ENCODE assay signal across 10 cellular contexts in the genomic region with DNA sequence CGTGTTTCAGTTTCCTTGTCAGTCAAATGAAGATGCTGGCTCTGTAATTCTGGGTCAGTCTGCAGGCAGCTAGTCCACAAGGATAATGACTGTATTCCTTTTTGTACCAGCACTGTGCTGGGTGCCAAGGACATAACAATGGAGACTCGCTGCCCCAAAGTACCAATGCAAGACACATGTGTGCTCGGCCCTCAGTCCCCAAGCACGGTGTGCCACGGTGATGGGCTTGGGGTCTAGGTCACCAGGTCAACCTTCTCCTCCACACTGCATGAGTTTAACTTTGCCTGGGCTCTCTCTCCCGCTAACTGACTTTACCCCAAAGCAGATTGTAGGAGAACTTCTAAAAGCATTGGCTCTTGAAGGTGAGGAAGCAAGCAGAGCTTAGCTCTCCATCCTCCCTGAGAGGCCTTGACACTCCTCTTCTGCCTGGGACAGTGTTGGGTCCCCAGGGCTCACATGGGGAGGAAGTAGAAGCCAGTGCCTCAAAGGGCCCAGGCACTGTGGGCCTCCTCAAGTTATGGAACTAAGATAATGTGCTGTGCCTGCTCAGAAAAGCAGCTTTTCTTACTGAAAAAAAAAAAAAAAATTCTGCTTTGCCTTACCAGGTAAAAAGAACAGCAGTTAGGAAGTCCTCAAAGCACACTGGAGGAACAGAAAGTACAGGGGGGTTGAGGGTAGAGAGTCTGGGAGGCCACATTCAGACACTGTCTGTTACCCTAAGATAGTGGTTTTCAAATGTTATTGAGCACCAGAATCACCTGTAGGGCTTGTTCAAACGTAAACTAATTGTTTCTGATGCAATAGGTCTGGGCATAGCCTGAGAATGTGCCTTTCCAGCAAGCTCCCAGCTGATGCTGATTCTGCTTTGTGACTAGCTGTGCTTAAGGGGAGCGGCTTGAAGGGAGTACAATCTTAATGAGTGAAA.
DNase-seq lines count a peak whose midpoint lies in the region; ATAC-seq, FAIRE-seq and TF ChIP-seq lines count a peak whose summit lies in the region.
"Had no signal": no experiment of that assay in that cellular context is flagged by ENCODE, and none has a peak within 500 bp of the region (broad histone marks: within the 10 kb centered on the region; RNA-seq: fewer than 3 reads in every experiment).

No MANE protein-coding gene starts in this region.

- H2BK15ac ChIP-seq in mesendoderm (replicated peaks; ENCODE audit: low read depth): no peak overlapping the region

- H3K9me3 ChIP-seq in SU-DHL-6 (ENCODE audit: insufficient read depth, low read length): no peaks in the 10 kb centered on the region
- H3K9me3 ChIP-seq in HAP-1: no peaks in the 10 kb centered on the region

- H3K79me2 ChIP-seq in SU-DHL-6 (ENCODE audit: insufficient read depth, low read length) (peaks cover 4% of the 10 kb centered on the region; the same call in 1 of the 2 replicates), mesendoderm (ENCODE audit: control insufficient read depth, insufficient read depth, low read length) (no peaks in the 10 kb centered on the region)

- H3K27ac ChIP-seq in SU-DHL-6 (ENCODE audit: low read depth, low read length) (peak overlapping the region; percentile 99), mesendoderm (ENCODE audit: low read depth, low read length) (no peak overlapping the region)

- H2AFZ ChIP-seq in SU-DHL-6 (ENCODE audit: low read depth, low read length, severe bottlenecking): no peak overlapping the region

- H3K4me3 ChIP-seq in SU-DHL-6 (ENCODE audit: insufficient read depth, low read length, poor library complexity, severe bottlenecking) (peak overlapping the region; percentile 10), mesendoderm (ENCODE audit: low read length) (no peak overlapping the region), HAP-1 (no peak overlapping the region)

- no peak overlapping the region for H3K18ac ChIP-seq in mesendoderm (ENCODE audit: low read length)

- H3F3A ChIP-seq in SU-DHL-6 (ENCODE audit: insufficient read depth): peaks cover 84% of the 10 kb centered on the region

- no peak overlapping the region for H4K5ac ChIP-seq in mesendoderm (ENCODE audit: low read length)

- no peak overlapping the region for H3K56ac ChIP-seq in mesendoderm (ENCODE audit: low read length)

- peak; percentile 83 for FAIRE-seq in GM12891 (lab: Jason Lieb, UNC)
- FAIRE-seq: urothelium cell line had no signal

- TF ChIP-seq POLR2A in GM12891 (IDR thresholded peaks at IDR 0.05; ENCODE audit: low read depth, low read length): no peak

- WGBS in mesendoderm (ENCODE audit: extremely low coverage, insufficient coverage, low lambda C conversion rate): no CpG with 5 or more reads among the region's 8 CpGs

- H4K20me1 ChIP-seq in SU-DHL-6 (ENCODE audit: low read depth, low read length): no peaks in the 10 kb centered on the region

- ATAC-seq in GM19351 (IDR thresholded peaks at IDR 0.05; ENCODE audit: unreplicated experiment) (peak; percentile 71), HG02938 (IDR thresholded peaks at IDR 0.05; ENCODE audit: unreplicated experiment) (peak; percentile 58)

- no peaks in the 10 kb centered on the region for H3K27me3 ChIP-seq in SU-DHL-6 (ENCODE audit: low read length)
- no peaks in the 10 kb centered on the region for H3K27me3 ChIP-seq in mesendoderm (ENCODE audit: insufficient read depth, low read length, poor library complexity)
- peaks cover 7% of the 10 kb centered on the region; the same call in 1 of the 2 replicates for H3K27me3 ChIP-seq in HAP-1 (ENCODE audit: low read depth)

- H3K23ac ChIP-seq in mesendoderm (ENCODE audit: low read length): no peak overlapping the region

- H2BK5ac ChIP-seq in mesendoderm (ENCODE audit: low read length): no peak overlapping the region

- DNase-seq in GM12891 (ENCODE audit: insufficient read length, low spot score): no peak
- DNase-seq in activated CD8-positive, alpha-beta memory T cell treated with anti-CD3 and anti-CD28 coated beads, Interleukin-2, amount 50 U/mL, for 48 hours: no peak
- no peak for DNase-seq in mesendoderm
- no peak for DNase-seq in AG20443 (ENCODE audit: low spot score)
- no peak for DNase-seq in HAP-1 (ENCODE audit: low spot score in 2 of 2)
- DNase-seq: aorta had no signal

- H3K36me3 ChIP-seq in SU-DHL-6 (ENCODE audit: low read length) (no peaks in the 10 kb centered on the region; the same call in 1 of the 2 replicates), mesendoderm (ENCODE audit: control insufficient read depth, insufficient read depth, low read length) (no peaks in the 10 kb centered on the region), HAP-1 (replicated peaks) (no peaks in the 10 kb centered on the region)

- H2AK5ac ChIP-seq in mesendoderm (ENCODE audit: low read length): no peak overlapping the region

- no peaks in the 10 kb centered on the region for H3K4me1 ChIP-seq in mesendoderm (ENCODE audit: control insufficient read depth, low read depth, low read length)
- no peaks in the 10 kb centered on the region for H3K4me1 ChIP-seq in HAP-1

- no peaks in the 10 kb centered on the region for H3K79me1 ChIP-seq in mesendoderm (ENCODE audit: low read length)

- H3K9me2 ChIP-seq in SU-DHL-6 (replicated peaks; ENCODE audit: insufficient read depth, low read length): no peaks in the 10 kb centered on the region

- no peak overlapping the region for H3K4ac ChIP-seq in mesendoderm (ENCODE audit: low read depth, low read length)

- in situ Hi-C loops in HAP-1 (cut with MboI; ENCODE audit: low sequenced_read_pairs): loop anchor here (25.0 kb wide), 1 partner anchor 1407 kb away; no protein-coding TSS in a partner anchor

- H4K8ac ChIP-seq in mesendoderm (ENCODE audit: low read depth, low read length): no peak overlapping the region

- H2BK120ac ChIP-seq in mesendoderm (ENCODE audit: low read depth, low read length): no peak overlapping the region

- H3K9ac ChIP-seq in SU-DHL-6 (ENCODE audit: low read length): peak overlapping the region; percentile 60
- no peak overlapping the region for H3K9ac ChIP-seq in mesendoderm (ENCODE audit: low read length)

- no peak for TF ChIP-seq CTCF in SU-DHL-6 (IDR thresholded peaks at IDR 0.05; ENCODE audit: insufficient read depth, low read length, poor library complexity, severe bottlenecking)

- peak overlapping the region; percentile 80 for H3K4me2 ChIP-seq in SU-DHL-6 (ENCODE audit: low read depth, low read length, poor library complexity, severe bottlenecking)
- H3K4me2 ChIP-seq in mesendoderm (ENCODE audit: low read length): no peak overlapping the region

TF ChIP-seq in GM12891, 5 proteins besides CTCF, POLR2A, EP300 and RAD21:
- TF ChIP-seq TAF1 (IDR thresholded peaks at IDR 0.05; ENCODE audit: low read depth, low read length): 0 out of 2 replicates have a peak, but pooled peaks have one; percentile 28
- TF ChIP-seq SPI1 (IDR thresholded peaks at IDR 0.05; ENCODE audit: low read depth, low read length): peak; percentile 57
- TF ChIP-seq POLR2AphosphoS5 (IDR thresholded peaks at IDR 0.05; ENCODE audit: low read depth, low read length): no peak
- TF ChIP-seq POU2F2 (IDR thresholded peaks at IDR 0.05; ENCODE audit: low read depth, low read length): no peak
